In the genomic region with DNA sequence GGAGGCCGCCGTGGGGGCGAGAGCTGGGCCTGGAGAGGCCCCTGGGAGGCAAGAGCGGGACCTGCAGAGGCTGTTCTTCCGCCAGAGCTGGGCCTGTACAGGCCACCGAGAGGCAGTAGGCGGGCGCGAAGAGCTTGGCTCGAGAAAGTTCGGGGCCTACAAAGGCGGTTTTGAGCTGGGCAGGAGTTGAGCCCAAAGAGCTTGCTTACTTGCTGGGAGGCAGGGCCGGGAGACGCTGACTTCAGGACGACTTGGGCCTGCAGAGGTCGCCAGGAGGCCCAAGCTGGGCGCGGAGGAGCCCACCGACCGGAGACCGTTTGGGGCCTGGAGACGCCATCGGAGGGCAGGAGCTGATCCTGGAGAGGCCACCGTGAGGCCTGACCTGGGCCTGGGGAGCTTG, we compare ENCODE assay signal across 8 cellular contexts.
DNase-seq lines count a peak whose midpoint lies in the region; ATAC-seq and TF ChIP-seq lines count a peak whose summit lies in the region.
"Not testable (repeated sequence)": the region's sequence is repeated elsewhere in the genome, so short reads cannot be mapped to it uniquely, and the experiment has no call there.

No MANE protein-coding gene starts in this region.

- H3K9me3 ChIP-seq in A673 (ENCODE audit: low read depth, low read length, poor library complexity, severe bottlenecking); WERI-Rb-1 (ENCODE audit: severe bottlenecking): not testable (repeated sequence)
- H3K9me3 ChIP-seq in mucosa of descending colon, result peaks cover 27% of the 10 kb centered on the region

- not testable (repeated sequence) for H3K36me3 ChIP-seq in A673 (ENCODE audit: insufficient read depth, low read length, poor library complexity, severe bottlenecking); WERI-Rb-1; mucosa of descending colon (ENCODE audit: low read depth)

- intact Hi-C loops in A673 (cut with micrococcal nuclease; ENCODE audit: unreplicated experiment); Right ventricle myocardium inferior (cut with DNase I); mucosa of descending colon (cut with DNase I, micrococcal nuclease): not testable (repeated sequence)

- BruUV-seq in A673 (replicated peaks; lab: Mats Ljungman, UMichigan), result not testable (repeated sequence)

- not testable (repeated sequence) for H3K27ac Mint-ChIP-seq in HFFc6; activated T-cell treated with anti-CD3 and anti-CD28 coated beads, Interleukin-2, amount 50 U/mL, for 72 hours

- CTCF ChIA-PET in A673 (lab: Charles Lee), result not testable (repeated sequence)

- H3K9me3 Mint-ChIP-seq in HFFc6, result peaks cover 12% of the 10 kb centered on the region; the same call in 1 of the 2 replicates
- not testable (repeated sequence) for H3K9me3 Mint-ChIP-seq in activated T-cell treated with anti-CD3 and anti-CD28 coated beads, Interleukin-2, amount 50 U/mL, for 72 hours

- H3K36me3 Mint-ChIP-seq in HFFc6 (ENCODE audit: low read depth); activated T-cell treated with anti-CD3 and anti-CD28 coated beads, Interleukin-2, amount 50 U/mL, for 72 hours (ENCODE audit: insufficient read depth in 2 of 2): not testable (repeated sequence)

- H3K4me1 Mint-ChIP-seq in HFFc6 (ENCODE audit: low read depth); activated T-cell treated with anti-CD3 and anti-CD28 coated beads, Interleukin-2, amount 50 U/mL, for 72 hours (ENCODE audit: low read depth): not testable (repeated sequence)

- TF ChIP-seq CTCF in A673 (conservative IDR thresholded peaks at IDR 0.05; ENCODE audit: low read depth, low read length); WERI-Rb-1 (IDR thresholded peaks at IDR 0.05; ENCODE audit: low read depth, low read length); cardiac fibroblast (IDR thresholded peaks at IDR 0.05; ENCODE audit: low read depth, low read length); mucosa of descending colon (IDR thresholded peaks at IDR 0.05): not testable (repeated sequence)
- peak; percentile 13; the same call in 1 of the 2 replicates for TF ChIP-seq CTCF in HFFc6 (IDR thresholded peaks at IDR 0.05)

- not testable (repeated sequence) for H3K4me3 ChIP-seq in A673 (ENCODE audit: low read depth, low read length, poor library complexity, severe bottlenecking); WERI-Rb-1 (ENCODE audit: low read depth, low read length); cardiac fibroblast (replicated peaks in 1 of 2; ENCODE audit: low read depth in 2 of 2, low read length in 2 of 2); mucosa of descending colon

- not testable (repeated sequence) for H3K27ac ChIP-seq in A673 (ENCODE audit: low read depth, low read length, poor library complexity, severe bottlenecking); WERI-Rb-1

- not testable (repeated sequence) for H3K4me1 ChIP-seq in A673 (ENCODE audit: insufficient read depth, low read length, poor library complexity, severe bottlenecking); mucosa of descending colon (ENCODE audit: low read depth)

- DNase-seq in A673 (ENCODE audit: low spot score), result peak; percentile 48
- peak; percentile 52 for DNase-seq in HFFc6
- DNase-seq in WERI-Rb-1, result peak; percentile 69
- DNase-seq in activated T-cell treated with anti-CD3 and anti-CD28 coated beads, Interleukin-2, amount 50 U/mL, for 72 hours, result peak; percentile 11 to 61
- peak; percentile 5 to 30 for DNase-seq in cardiac fibroblast (ENCODE audit: low read depth in 2 of 2)
- peak; percentile 99 for DNase-seq in Right ventricle myocardium inferior (ENCODE audit: missing footprints)
- DNase-seq in mucosa of descending colon, result peak; percentile 43 to 97 (median 77)
- peak in 2 of 3 experiments; percentile 2 to 50 for DNase-seq in stimulated activated CD4-positive, alpha-beta T cell treated with anti-CD3 and anti-CD28 coated beads, TNF-alpha, amount 100 ng/mL, for 24 hours (ENCODE audit: low read depth in 3 of 3)

- not testable (repeated sequence) for H3K27me3 Mint-ChIP-seq in HFFc6 (ENCODE audit: insufficient read depth); activated T-cell treated with anti-CD3 and anti-CD28 coated beads, Interleukin-2, amount 50 U/mL, for 72 hours (ENCODE audit: low read depth)

- H3K4me3 Mint-ChIP-seq in HFFc6; activated T-cell treated with anti-CD3 and anti-CD28 coated beads, Interleukin-2, amount 50 U/mL, for 72 hours: not testable (repeated sequence)

- POLR2A ChIA-PET in A673 (lab: Charles Lee; ENCODE audit: low non-redundant PET), result not testable (repeated sequence)

- not testable (repeated sequence) for H3K27me3 ChIP-seq in A673 (replicated peaks; ENCODE audit: insufficient read depth, low read depth, low read length, poor library complexity); WERI-Rb-1 (ENCODE audit: insufficient read depth, low read depth, severe bottlenecking)

- ATAC-seq in activated T-cell treated with anti-CD3 and anti-CD28 coated beads, Interleukin-2, amount 50 U/mL, for 72 hours (replicated peaks in 1 of 2); Right ventricle myocardium inferior; mucosa of descending colon: not testable (repeated sequence)

Comparison
In these comparisons a context has a peak if more than half of its experiments do, and no peak if none do; other contexts are left out.
1. DNase-seq: peak in every context shown above with its lines; median percentile 99 in Right ventricle myocardium inferior; 77 in mucosa of descending colon; 69 in WERI-Rb-1; 52 in HFFc6; 48 in A673; 36 in activated T-cell treated with anti-CD3 and anti-CD28 coated beads, Interleukin-2, amount 50 U/mL, for 72 hours; 26 in stimulated activated CD4-positive, alpha-beta T cell treated with anti-CD3 and anti-CD28 coated beads, TNF-alpha, amount 100 ng/mL, for 24 hours; 18 in cardiac fibroblast.